Comparison of ENCODE assay signal across 19 cellular contexts in the genomic region with DNA sequence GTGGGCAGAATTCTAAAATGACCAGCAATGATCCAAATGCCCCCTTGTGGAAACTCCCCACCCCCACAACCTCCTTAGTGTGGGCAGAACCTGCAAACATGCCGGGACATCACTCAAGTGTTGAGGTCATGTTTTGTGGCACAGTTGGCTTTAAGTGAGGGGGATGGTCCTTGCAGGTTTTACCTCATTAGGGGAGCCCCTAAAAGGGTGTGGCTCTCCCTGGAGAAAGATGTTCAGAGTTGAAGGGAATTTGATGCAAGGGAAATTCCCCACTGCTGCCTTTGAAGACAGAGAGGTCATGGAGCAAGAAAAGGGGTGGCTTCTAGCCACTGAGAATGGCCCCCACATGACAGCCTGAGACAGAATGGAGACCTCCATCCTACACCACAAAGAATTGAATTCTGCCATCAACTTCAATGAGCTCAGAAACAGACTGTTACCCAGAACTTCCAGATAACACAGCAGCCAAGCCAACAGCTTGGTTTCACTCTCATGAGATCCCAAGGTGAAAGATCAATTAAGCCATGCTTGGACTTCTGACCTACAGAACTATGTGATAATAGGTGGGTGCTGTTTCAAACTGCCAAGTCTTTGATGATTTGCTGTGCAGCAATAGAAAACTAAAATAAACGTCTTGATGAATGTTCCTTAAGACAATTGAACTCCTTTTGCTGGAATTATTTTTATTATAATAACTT.
DNase-seq lines count a peak whose midpoint lies in the region; ATAC-seq, FAIRE-seq and TF ChIP-seq lines count a peak whose summit lies in the region.
"Had no signal": no experiment of that assay in that cellular context is flagged by ENCODE, and none has a peak within 500 bp of the region (broad histone marks: within the 10 kb centered on the region; RNA-seq: fewer than 3 reads in every experiment).

No MANE protein-coding gene starts in this region.

- TF ChIP-seq CTCF in GM12865 (IDR thresholded peaks at IDR 0.05; ENCODE audit: insufficient read depth, low read depth, low read length, missing control alignments) (no peak), suprapubic skin (IDR thresholded peaks at IDR 0.05) (no peak)

- H3K4me1 Mint-ChIP-seq in activated naive CD8-positive, alpha-beta T cell treated with anti-CD3 and anti-CD28 coated beads, Interleukin-2, amount 50 U/mL, for 24 hours: peaks cover 19% of the 10 kb centered on the region
- H3K4me1 Mint-ChIP-seq: nephron had no signal

- no peaks in the 10 kb centered on the region for H3K36me3 Mint-ChIP-seq in activated naive CD8-positive, alpha-beta T cell treated with anti-CD3 and anti-CD28 coated beads, Interleukin-2, amount 50 U/mL, for 24 hours (ENCODE audit: low read depth)

- no peak for FAIRE-seq in frontal cortex (lab: Jason Lieb, UNC)
- FAIRE-seq: H1 had no signal

- DNase-seq in GM12865 (ENCODE audit: low read depth): peak; percentile 45
- peak; percentile 32 for DNase-seq in activated naive CD8-positive, alpha-beta T cell treated with anti-CD3 and anti-CD28 coated beads, Interleukin-2, amount 50 U/mL, for 24 hours
- DNase-seq in NCI-H526 (lab: John Stamatoyannopoulos, UW): no peak
- DNase-seq in suprapubic skin (ENCODE audit: low spot score in 2 of 2): no peak
- DNase-seq in HUDEP-2 (lab: John Stamatoyannopoulos, UW; ENCODE audit: unreplicated experiment in 76 of 76): no peak
- DNase-seq in frontal cortex (ENCODE audit: low spot score in 2 of 2): no peak
- DNase-seq: activated CD8-positive, alpha-beta memory T cell treated with anti-CD3 and anti-CD28 coated beads for 24 hours; activated effector memory CD4-positive, alpha-beta T cell treated with Interleukin-2 at 50 U/mL for 16 hours; AML-193; amygdala; central memory CD4-positive, alpha-beta T cell; kidney glomerular epithelial cell; NCI-H2227 treated with DMSO at 0.1 percent for 48 hours; stimulated activated CD4-positive, alpha-beta T cell treated with anti-CD3 and anti-CD28 coated beads, Interleukin-2, amount 100 ng/mL, for 24 hours had no signal

- H3K27ac ChIP-seq in suprapubic skin: no peak overlapping the region
- H3K27ac ChIP-seq: gastroesophageal sphincter had no signal

- H3K27me3 Mint-ChIP-seq in activated naive CD8-positive, alpha-beta T cell treated with anti-CD3 and anti-CD28 coated beads, Interleukin-2, amount 50 U/mL, for 24 hours: peaks cover 2% of the 10 kb centered on the region

- H3K4me3 ChIP-seq in GM12865 (ENCODE audit: low read depth, low read length) (no peak overlapping the region), suprapubic skin (no peak overlapping the region)
- H3K4me3 ChIP-seq: gastroesophageal sphincter had no signal

- no peaks in the 10 kb centered on the region for H3K9me3 Mint-ChIP-seq in activated naive CD8-positive, alpha-beta T cell treated with anti-CD3 and anti-CD28 coated beads, Interleukin-2, amount 50 U/mL, for 24 hours

- no peak for TF ChIP-seq POLR2A in suprapubic skin (IDR thresholded peaks at IDR 0.05)

- 54% methylated on average over 2 of the region's 2 CpGs for WGBS in suprapubic skin

- H3K4me1 ChIP-seq in suprapubic skin: peaks cover 3% of the 10 kb centered on the region
- H3K4me1 ChIP-seq: gastroesophageal sphincter had no signal

- H3K9me3 ChIP-seq in suprapubic skin: no peaks in the 10 kb centered on the region

- no peaks in the 10 kb centered on the region for H3K27me3 ChIP-seq in suprapubic skin
- H3K27me3 ChIP-seq: gastroesophageal sphincter had no signal

- no peak for TF ChIP-seq EP300 in suprapubic skin (IDR thresholded peaks at IDR 0.05)

- no peaks in the 10 kb centered on the region for H3K36me3 ChIP-seq in suprapubic skin
- H3K36me3 ChIP-seq: gastroesophageal sphincter had no signal

- peak overlapping the region; percentile 3 for H3K4me3 Mint-ChIP-seq in activated naive CD8-positive, alpha-beta T cell treated with anti-CD3 and anti-CD28 coated beads, Interleukin-2, amount 50 U/mL, for 24 hours
- H3K4me3 Mint-ChIP-seq: nephron had no signal

- ATAC-seq in GM18502 (IDR thresholded peaks at IDR 0.05; ENCODE audit: poor library complexity, unreplicated experiment): peak; percentile 41
- peak; percentile 38 for ATAC-seq in HG02885 (IDR thresholded peaks at IDR 0.05; ENCODE audit: poor library complexity, unreplicated experiment)
- peak; percentile 66 for ATAC-seq in activated naive CD8-positive, alpha-beta T cell treated with anti-CD3 and anti-CD28 coated beads, Interleukin-2, amount 50 U/mL, for 24 hours
- ATAC-seq: gastroesophageal sphincter had no signal

- H3K27ac Mint-ChIP-seq in activated naive CD8-positive, alpha-beta T cell treated with anti-CD3 and anti-CD28 coated beads, Interleukin-2, amount 50 U/mL, for 24 hours: peak overlapping the region; percentile 34
- H3K27ac Mint-ChIP-seq: nephron had no signal

Comparison
In these comparisons a context has a peak if more than half of its experiments do, and no peak if none do; other contexts are left out.
1. DNase-seq: peak in GM12865 (single experiment) and activated naive CD8-positive, alpha-beta T cell treated with anti-CD3 and anti-CD28 coated beads, Interleukin-2, amount 50 U/mL, for 24 hours (single experiment); none in NCI-H526 (0 of 2), suprapubic skin (0 of 2), HUDEP-2 (0 of 76) and frontal cortex (0 of 2).
2. Peak in every context shown above with its lines, with median percentiles within 50 percentile points of each other: ATAC-seq.